In the genomic region with DNA sequence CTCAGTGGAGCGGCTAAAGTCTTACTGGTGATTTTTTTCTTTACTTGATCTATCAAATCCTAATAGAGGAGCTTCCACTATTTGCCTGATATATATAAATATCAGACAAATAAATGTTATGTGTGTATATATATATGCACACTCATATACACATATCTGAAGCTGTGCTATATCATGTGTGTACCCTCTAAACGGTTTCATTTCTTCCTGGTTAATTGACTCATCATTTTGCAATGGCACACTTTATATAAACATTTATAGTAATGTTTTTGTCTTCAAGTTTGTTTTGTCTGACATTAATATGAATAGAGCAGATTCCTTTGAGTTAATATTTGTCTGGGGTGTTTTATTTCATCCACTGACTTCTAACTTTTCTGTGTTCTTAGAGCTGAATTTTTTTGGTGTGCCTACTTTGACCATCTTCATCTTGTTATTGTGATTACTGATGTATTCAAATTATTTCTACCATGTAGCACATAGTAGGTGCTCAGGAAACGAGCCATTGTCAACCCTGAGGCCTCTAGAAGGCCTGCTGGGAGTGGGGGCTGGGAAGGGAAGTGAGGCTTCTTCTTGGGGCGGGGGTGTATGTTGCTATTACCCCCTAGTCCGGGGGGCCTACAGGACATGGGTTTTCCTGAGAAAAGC, we compare ENCODE assay signal across 11 cellular contexts.
DNase-seq lines count a peak whose midpoint lies in the region; ATAC-seq and TF ChIP-seq lines count a peak whose summit lies in the region.
"Had no signal": no experiment of that assay in that cellular context is flagged by ENCODE, and none has a peak within 500 bp of the region (broad histone marks: within the 10 kb centered on the region; RNA-seq: fewer than 3 reads in every experiment).

No MANE protein-coding gene starts in this region.

- 59 to 65% methylated on average over 5 of the region's 5 CpGs for WGBS in heart right ventricle, 2 donors
- 35% methylated on average over 5 of the region's 5 CpGs for WGBS in right lobe of liver (ENCODE audit: insufficient coverage, low coverage, low lambda C conversion rate, missing lambda C conversion rate)
- 64 to 70% methylated on average over 5 of the region's 5 CpGs for WGBS in tibial nerve, 2 donors

- H3K4me1 ChIP-seq in heart right ventricle (peaks cover 6 to 30% (median 20%) of the 10 kb centered on the region in 9 donors), adipocyte (ENCODE audit: control insufficient read depth, insufficient read depth, low read length) (no peaks in the 10 kb centered on the region), right lobe of liver (no peaks in the 10 kb centered on the region), tibial nerve (peaks cover 0 to 12% (median 0%) of the 10 kb centered on the region in 4 donors)

- no peak overlapping the region for H3K4me3 ChIP-seq in heart right ventricle
- H3K4me3 ChIP-seq in adipocyte (ENCODE audit: low read length) = no peak overlapping the region
- H3K4me3 ChIP-seq in right lobe of liver = no peak overlapping the region
- H3K4me3 ChIP-seq in tibial nerve = no peak overlapping the region
- H3K4me3 ChIP-seq: PC-9 had no signal

- H3K9me3 ChIP-seq in heart right ventricle = peaks cover 0 to 7% (median 0%) of the 10 kb centered on the region in 11 donors
- H3K9me3 ChIP-seq in adipocyte (ENCODE audit: control insufficient read depth, low read length) = peaks cover 4% of the 10 kb centered on the region
- no peaks in the 10 kb centered on the region for H3K9me3 ChIP-seq in right lobe of liver
- H3K9me3 ChIP-seq in tibial nerve = no peaks in the 10 kb centered on the region

- DNase-seq in heart right ventricle = no peak
- no peak for DNase-seq in cardiac septum (ENCODE audit: low spot score)
- peak; percentile 53 for DNase-seq in adipocyte (ENCODE audit: low read depth)
- DNase-seq in right lobe of liver = no peak
- DNase-seq in tibial nerve (ENCODE audit: low spot score in 2 of 2) = no peak
- no peak for DNase-seq in NCI-H1092 treated with DMSO at 0.1 percent for 48 hours (lab: John Stamatoyannopoulos, UW)
- DNase-seq in HuH-7 (ENCODE audit: low spot score) = no peak
- DNase-seq: NCI-H1694 treated with DMSO at 0.1 percent for 48 hours had no signal

- ATAC-seq in heart right ventricle (no peak), right lobe of liver (no peak), HG03520 (IDR thresholded peaks at IDR 0.05; ENCODE audit: unreplicated experiment) (no peak)

- TF ChIP-seq POLR2A in right lobe of liver (IDR thresholded peaks at IDR 0.05) (no peak), tibial nerve (IDR thresholded peaks at IDR 0.05) (no peak)

- intact Hi-C loops in heart right ventricle (cut with DNase I) = loop anchor here in 1 of 10 donors (5.0 kb wide), 1 partner anchor 44 kb away; no protein-coding TSS in a partner anchor
- intact Hi-C loops in cardiac septum (cut with DNase I) = no loop called here
- intact Hi-C loops in right lobe of liver (cut with DNase I) = no loop called here

- H3K27me3 ChIP-seq in heart right ventricle (no peaks in the 10 kb centered on the region), adipocyte (replicated peaks; ENCODE audit: control insufficient read depth, insufficient read depth, low read length) (no peaks in the 10 kb centered on the region), right lobe of liver (no peaks in the 10 kb centered on the region), tibial nerve (no peaks in the 10 kb centered on the region)

- no peak for TF ChIP-seq EP300 in tibial nerve (IDR thresholded peaks at IDR 0.05)

- TF ChIP-seq CTCF in heart right ventricle (IDR thresholded peaks at IDR 0.05) = no peak
- TF ChIP-seq CTCF in right lobe of liver (IDR thresholded peaks at IDR 0.05) = no peak
- TF ChIP-seq CTCF in tibial nerve (IDR thresholded peaks at IDR 0.05) = no peak

- H3K27ac ChIP-seq in heart right ventricle (peak overlapping the region; percentile 61 to 89 (median 82)), right lobe of liver (peak overlapping the region; percentile 45 to 82 (median 53)), tibial nerve (peak overlapping the region in 3 of 4 donors; percentile 40 to 84 (median 71))
- H3K27ac ChIP-seq: C4-2B, PC-9 had no signal

- H3K36me3 ChIP-seq in heart right ventricle (no peaks in the 10 kb centered on the region), adipocyte (ENCODE audit: control insufficient read depth, insufficient read depth, low read length, severe bottlenecking) (no peaks in the 10 kb centered on the region), right lobe of liver (no peaks in the 10 kb centered on the region), tibial nerve (no peaks in the 10 kb centered on the region)

- no peak overlapping the region for H3K9ac ChIP-seq in adipocyte (ENCODE audit: low read length)
